Comparison of ENCODE assay signal across 28 cellular contexts in the genomic region with DNA sequence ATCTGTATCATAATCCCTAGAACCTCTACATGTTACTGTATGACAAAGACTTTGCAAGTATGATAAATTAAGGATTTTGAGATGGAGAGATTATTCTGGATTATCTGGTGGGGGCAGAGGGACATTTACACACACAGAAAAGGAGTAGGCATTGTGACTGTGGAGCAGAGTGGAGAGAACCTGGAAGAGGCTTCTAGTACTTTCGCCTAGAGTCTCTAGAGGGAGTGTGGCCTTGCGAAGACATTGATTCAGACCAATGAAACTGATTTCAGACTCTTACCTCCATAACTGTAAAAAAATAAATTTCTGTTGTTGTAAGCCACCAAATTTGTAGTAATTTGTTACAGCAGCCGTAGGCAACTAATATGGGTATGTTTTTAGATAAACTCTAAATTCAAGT.
"Had no signal": no experiment of that assay in that cellular context is flagged by ENCODE, and none has a peak within 500 bp of the region (broad histone marks: within the 10 kb centered on the region; RNA-seq: fewer than 3 reads in every experiment).

No MANE protein-coding gene starts in this region.

- ATAC-seq: activated CD4-positive, CD25-positive, alpha-beta regulatory T cell treated with anti-CD3 and anti-CD28 coated beads, Interleukin-2, amount 50 U/mL, for 24 hours; esophagus mucosa; foreskin keratinocyte; heart left ventricle; naive thymus-derived CD8-positive, alpha-beta T cell; right cardiac atrium; stimulated activated naive B cell treated with anti-CD40 and anti-IgM and Interleukin-4, amounts not matched to agents 10 μg/mL and 1 μg/mL and 100 μg/mL, for 72 hours; upper lobe of right lung had no signal

- H3K9me3 Mint-ChIP-seq: activated CD4-positive, alpha-beta memory T cell treated with anti-CD3 and anti-CD28 coated beads for 36 hours; naive thymus-derived CD8-positive, alpha-beta T cell; stimulated activated naive B cell treated with anti-CD40 and anti-IgM and Interleukin-4, amounts not matched to agents 10 μg/mL and 1 μg/mL and 100 μg/mL, for 72 hours had no signal

- H3K36me3 ChIP-seq: colonic mucosa, suprapubic skin had no signal

- H3K4me3 ChIP-seq: colonic mucosa, heart left ventricle, stomach, suprapubic skin, tibial artery, upper lobe of right lung had no signal

- H3K27me3 Mint-ChIP-seq: activated CD4-positive, alpha-beta memory T cell treated with anti-CD3 and anti-CD28 coated beads for 36 hours; activated naive CD8-positive, alpha-beta T cell; naive thymus-derived CD8-positive, alpha-beta T cell; stimulated activated naive B cell treated with anti-CD40 and anti-IgM and Interleukin-4, amounts not matched to agents 10 μg/mL and 1 μg/mL and 100 μg/mL, for 72 hours had no signal

- H3K27me3 ChIP-seq: colonic mucosa, foreskin keratinocyte, heart left ventricle, stomach, suprapubic skin, tibial artery, upper lobe of right lung had no signal

- H3K4me3 Mint-ChIP-seq: activated CD4-positive, alpha-beta memory T cell treated with anti-CD3 and anti-CD28 coated beads for 36 hours; activated naive CD8-positive, alpha-beta T cell; naive thymus-derived CD8-positive, alpha-beta T cell; stimulated activated naive B cell treated with anti-CD40 and anti-IgM and Interleukin-4, amounts not matched to agents 10 μg/mL and 1 μg/mL and 100 μg/mL, for 72 hours had no signal

- DNase-seq: activated CD4-positive, alpha-beta memory T cell treated with anti-CD3 and anti-CD28 coated beads for 36 hours; activated CD4-positive, alpha-beta T cell treated with anti-CD3 and anti-CD28 coated beads for 48 hours; activated CD8-positive, alpha-beta memory T cell treated with anti-CD3 and anti-CD28 coated beads, Interleukin-2, amount 50 U/mL, for 4 hours; activated naive CD4-positive, alpha-beta T cell treated with Interleukin-2 at 50 U/mL for 16 hours; activated T-cell treated with anti-CD3 and anti-CD28 coated beads, Interleukin-2, amount 50 U/mL, for 1 hour; anterior cingulate cortex; colonic mucosa; effector memory CD4-positive, alpha-beta T cell; foreskin keratinocyte; heart left ventricle; hypothalamus; naive thymus-derived CD8-positive, alpha-beta T cell; posterior cingulate gyrus; right cardiac atrium; stimulated activated CD4-positive, alpha-beta T cell treated with anti-CD3 and anti-CD28 coated beads, Interleukin-15, amount 100 ng/mL, for 24 hours; stimulated activated CD4-positive, alpha-beta T cell treated with anti-CD3 and anti-CD28 coated beads, Interleukin-2, amount 100 ng/mL, for 24 hours; stimulated activated naive B cell treated with anti-CD40 and anti-IgM and Interleukin-4, amounts not matched to agents 10 μg/mL and 1 μg/mL and 100 μg/mL, for 72 hours; stomach; T-helper 1 cell; tibial artery; upper lobe of right lung had no signal

- FAIRE-seq: bronchial epithelial cell, endothelial cell of umbilical vein had no signal

- H3K4me1 ChIP-seq: colonic mucosa, suprapubic skin, tibial artery, upper lobe of right lung had no signal

- H3K9me3 ChIP-seq: colonic mucosa, heart left ventricle, stomach, suprapubic skin, tibial artery, upper lobe of right lung had no signal

- H3K27ac ChIP-seq: colonic mucosa, foreskin keratinocyte, heart left ventricle, stomach, suprapubic skin, tibial artery, upper lobe of right lung, VCaP had no signal

- H3K27ac Mint-ChIP-seq: activated CD4-positive, alpha-beta memory T cell treated with anti-CD3 and anti-CD28 coated beads for 36 hours; activated naive CD8-positive, alpha-beta T cell; naive thymus-derived CD8-positive, alpha-beta T cell; stimulated activated naive B cell treated with anti-CD40 and anti-IgM and Interleukin-4, amounts not matched to agents 10 μg/mL and 1 μg/mL and 100 μg/mL, for 72 hours had no signal
